In the genomic region with DNA sequence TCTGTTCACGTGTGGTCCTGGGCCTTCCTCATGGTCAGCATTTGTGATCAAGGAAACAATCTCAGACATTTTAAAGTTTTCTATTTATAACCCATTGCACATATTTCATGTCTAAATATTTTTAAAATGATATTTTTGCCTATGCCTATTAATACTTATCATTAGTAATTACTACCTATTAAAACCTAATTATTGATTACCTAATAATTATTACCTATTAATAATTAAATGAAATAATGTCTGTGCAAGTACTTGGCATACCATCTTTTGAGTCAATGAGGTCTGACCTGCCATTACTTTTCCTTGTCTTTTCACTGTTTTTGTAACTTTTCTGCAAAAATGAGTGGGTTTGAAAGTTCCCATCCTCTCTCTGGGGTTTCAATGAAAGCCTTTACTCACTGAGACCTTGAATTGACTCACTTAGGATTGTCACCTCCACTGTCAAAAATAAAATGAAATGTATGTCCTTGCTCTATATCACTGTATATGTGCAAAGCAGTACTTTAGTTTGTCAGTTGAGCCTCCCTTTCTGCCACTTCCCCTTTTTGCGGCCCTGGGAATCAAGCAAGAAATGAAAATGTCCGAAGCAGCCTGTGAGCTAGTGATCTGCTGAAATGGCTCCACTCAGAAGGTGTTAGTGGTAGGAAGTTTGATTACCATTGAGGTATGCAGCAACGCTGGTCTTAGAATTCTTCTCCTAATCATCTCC, we compare ENCODE assay signal across 11 cellular contexts.
A peak's percentile ranks its signal among the peaks of the same experiment; 100 is the strongest.
DNase-seq lines count a peak whose midpoint lies in the region; ATAC-seq and TF ChIP-seq lines count a peak whose summit lies in the region.
"Had no signal": no experiment of that assay in that cellular context is flagged by ENCODE, and none has a peak within 500 bp of the region (broad histone marks: within the 10 kb centered on the region; RNA-seq: fewer than 3 reads in every experiment).

No MANE protein-coding gene starts in this region.

- peaks cover 0 to 7% (median 4%) of the 10 kb centered on the region in 3 donors for H3K36me3 ChIP-seq in tibial artery

- intact Hi-C loops in tibial artery (cut with DNase I; ENCODE audit: low total_unique reads) (no loop called here), left ventricle myocardium superior (cut with micrococcal nuclease) (no loop called here)

- POLR2A ChIA-PET in GM10248 (lab: Yijun Ruan, JAX): no interaction called here

- H3K27ac ChIP-seq in tibial artery: no peak overlapping the region

- no peaks in the 10 kb centered on the region for H3K27me3 ChIP-seq in tibial artery

- no peak overlapping the region for H3K4me3 ChIP-seq in tibial artery

- ATAC-seq in HG03045 (IDR thresholded peaks at IDR 0.05; ENCODE audit: unreplicated experiment) (peak; percentile 87), left ventricle myocardium superior (no peak)

- DNase-seq in GM10248 (ENCODE audit: extremely low spot score) (peak; percentile 28), GM20000 (ENCODE audit: low spot score) (peak; percentile 17), NOMO-1 treated with DMSO at 0.1 percent for 48 hours (lab: John Stamatoyannopoulos, UW; ENCODE audit: unreplicated experiment) (peak; percentile 84), tibial artery (no peak), NCI-H1694 (lab: John Stamatoyannopoulos, UW) (no peak), left ventricle myocardium superior (no peak)
- no peak for DNase-seq in activated CD8-positive, alpha-beta memory T cell treated with anti-CD3 and anti-CD28 coated beads, Interleukin-2, amount 50 U/mL, for 48 hours
- DNase-seq: activated effector memory CD4-positive, alpha-beta T cell treated with anti-CD3 and anti-CD28 coated beads, Interleukin-2, amount 50 U/mL, for 16 hours; hypothalamus; NCI-H526 treated with DMSO at 0.1 percent for 48 hours had no signal

- H3K9me3 ChIP-seq in tibial artery: peaks cover 0 to 4% (median 0%) of the 10 kb centered on the region in 3 donors

- no peaks in the 10 kb centered on the region for H3K4me1 ChIP-seq in tibial artery

- CTCF ChIA-PET in GM10248 (lab: Yijun Ruan, JAX): no interaction called here

- TF ChIP-seq CTCF in GM10248 (IDR thresholded peaks at IDR 0.05; ENCODE audit: control extremely low read depth, extremely low read depth, low read depth, missing control alignments) (no peak), GM20000 (IDR thresholded peaks at IDR 0.05; ENCODE audit: extremely low read depth, missing control alignments) (no peak), tibial artery (IDR thresholded peaks at IDR 0.05) (no peak)

Comparison
In these comparisons a context has a peak if more than half of its experiments do, and no peak if none do; other contexts are left out.
1. DNase-seq: peak in GM10248 (single experiment), GM20000 (single experiment) and NOMO-1 treated with DMSO at 0.1 percent for 48 hours (single experiment); none in activated CD8-positive, alpha-beta memory T cell treated with anti-CD3 and anti-CD28 coated beads, Interleukin-2, amount 50 U/mL, for 48 hours (single experiment), tibial artery (0 of 2), NCI-H1694 (single experiment) and left ventricle myocardium superior (single experiment).